Comparison of ENCODE assay signal across 18 cellular contexts in the genomic region with DNA sequence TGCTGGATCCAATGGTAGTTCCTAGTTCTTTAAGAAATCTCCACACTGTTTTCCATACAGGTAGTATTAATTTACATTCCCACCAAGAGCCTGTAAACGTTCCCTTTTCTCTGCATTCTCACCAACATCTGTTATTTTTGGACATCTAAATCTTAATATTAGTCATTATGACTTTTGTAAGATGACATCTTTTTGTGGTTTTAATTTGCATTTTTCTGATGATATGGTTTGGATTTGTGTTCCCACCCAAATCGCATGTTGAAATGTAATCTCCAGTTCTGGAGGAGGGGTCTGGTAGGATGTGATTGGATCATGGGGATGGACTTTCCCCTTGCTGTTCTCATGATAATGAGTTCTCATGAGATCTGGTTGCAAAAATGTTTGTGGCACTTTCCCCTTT.
A peak's percentile ranks its signal among the peaks of the same experiment; 100 is the strongest.
DNase-seq lines count a peak whose midpoint lies in the region; ATAC-seq, FAIRE-seq and TF ChIP-seq lines count a peak whose summit lies in the region.
"Had no signal": no experiment of that assay in that cellular context is flagged by ENCODE, and none has a peak within 500 bp of the region (broad histone marks: within the 10 kb centered on the region; RNA-seq: fewer than 3 reads in every experiment).

No MANE protein-coding gene starts in this region.

- CTCF ChIA-PET in GM12878 (lab: Yijun Ruan, JAX): interaction anchor here (1.7 kb wide), 1 partner anchor 68 kb away, joined by 4 read pairs; no protein-coding TSS in a partner anchor

- H3K4me1 ChIP-seq in GM12878 (ENCODE audit: control insufficient read depth, insufficient read depth, low read length) (no peaks in the 10 kb centered on the region), fibroblast of lung (ENCODE audit: control insufficient read depth, extremely low read depth, insufficient read depth, low read length) (no peaks in the 10 kb centered on the region), foreskin keratinocyte (no peaks in the 10 kb centered on the region)
- H3K4me1 ChIP-seq: BE2C had no signal

- H3K36me3 Mint-ChIP-seq in effector memory CD8-positive, alpha-beta T cell (ENCODE audit: insufficient read depth): no peaks in the 10 kb centered on the region
- H3K36me3 Mint-ChIP-seq: CD4-positive, alpha-beta memory T cell had no signal

- H4K20me1 ChIP-seq in GM12878 (ENCODE audit: control insufficient read depth, insufficient read depth) (no peaks in the 10 kb centered on the region), fibroblast of lung (ENCODE audit: control insufficient read depth, extremely low read depth, insufficient read depth, low read length) (no peaks in the 10 kb centered on the region)

- no peak overlapping the region for H3K4me3 ChIP-seq in GM12878
- no peak overlapping the region for H3K4me3 ChIP-seq in fibroblast of lung (replicated peaks in 1 of 4; ENCODE audit: control extremely low read depth in 1 of 4, insufficient read depth in 1 of 4, low read depth in 3 of 4, low read length in 4 of 4)
- no peak overlapping the region for H3K4me3 ChIP-seq in skeletal muscle cell (ENCODE audit: low read depth, low read length)
- H3K4me3 ChIP-seq: GM23338 had no signal

- TF ChIP-seq EP300 in GM12878 (IDR thresholded peaks at IDR 0.05; ENCODE audit: borderline replicate concordance in 1 of 2, control insufficient read depth in 1 of 2, low read depth in 2 of 2, low read length in 2 of 2): no peak

- no TSS peak for BruUV-seq in GM12878 (replicated peaks; lab: Mats Ljungman, UMichigan)

- H3K9me3 ChIP-seq in GM12878 (replicated peaks; ENCODE audit: control insufficient read depth, insufficient read depth, low read length) (no peaks in the 10 kb centered on the region; the same call in 2 of the 3 replicates), fibroblast of lung (ENCODE audit: control insufficient read depth, insufficient read depth, low read depth, low read length) (no peaks in the 10 kb centered on the region)
- H3K9me3 ChIP-seq: BE2C had no signal

- ATAC-seq in GM12878: peak; percentile 54
- ATAC-seq in HG03521 (IDR thresholded peaks at IDR 0.05; ENCODE audit: unreplicated experiment): no peak
- ATAC-seq in foreskin keratinocyte: no peak
- ATAC-seq in effector memory CD8-positive, alpha-beta T cell (replicated peaks): no peak
- ATAC-seq: GM23338 had no signal

- peaks cover 4 to 19% of the 10 kb centered on the region in 2 donors for H3K9me3 Mint-ChIP-seq in effector memory CD8-positive, alpha-beta T cell

- DNase-seq in GM12892 (ENCODE audit: insufficient read length) (no peak), GM12878 (ENCODE audit: low read depth, low spot score) (no peak), fibroblast of lung (ENCODE audit: low read depth in 2 of 2) (peak; percentile 5 to 42), skeletal muscle cell (ENCODE audit: low read depth) (peak; percentile 9), foreskin keratinocyte (no peak), putamen (ENCODE audit: low spot score) (no peak)
- DNase-seq in effector memory CD8-positive, alpha-beta T cell: no peak
- DNase-seq: BE2C; CD4-positive, alpha-beta memory T cell; DMS79; EL; H7 had no signal

- no peak overlapping the region for H2AFZ ChIP-seq in GM12878 (ENCODE audit: control insufficient read depth, low read depth, low read length)
- no peak overlapping the region for H2AFZ ChIP-seq in fibroblast of lung (ENCODE audit: low read length)
- H2AFZ ChIP-seq: GM23338 had no signal

- no peak overlapping the region for H3K27ac Mint-ChIP-seq in effector memory CD8-positive, alpha-beta T cell
- H3K27ac Mint-ChIP-seq: GM23338, IgD-negative memory B cell had no signal

- no peaks in the 10 kb centered on the region for H3K4me1 Mint-ChIP-seq in effector memory CD8-positive, alpha-beta T cell (ENCODE audit: low read depth in 2 of 2)
- H3K4me1 Mint-ChIP-seq: CD4-positive, alpha-beta memory T cell; GM23338 had no signal

- H3K27me3 ChIP-seq in GM12878 (replicated peaks in 1 of 2; ENCODE audit: control insufficient read depth in 2 of 2, insufficient read depth in 2 of 2, low read length in 1 of 2) (no peaks in the 10 kb centered on the region), fibroblast of lung (ENCODE audit: control insufficient read depth, insufficient read depth, low read length) (no peaks in the 10 kb centered on the region), foreskin keratinocyte (no peaks in the 10 kb centered on the region)
- H3K27me3 ChIP-seq: BE2C had no signal

- H3K36me3 ChIP-seq in GM12878 (ENCODE audit: control insufficient read depth in 2 of 2, insufficient read depth in 2 of 2, low read length in 1 of 2) (no peaks in the 10 kb centered on the region), fibroblast of lung (ENCODE audit: control insufficient read depth, insufficient read depth, low read length) (no peaks in the 10 kb centered on the region)
- H3K36me3 ChIP-seq: BE2C had no signal

- in situ Hi-C loops in GM12878 (cut with MboI): no loop called here

- no peak overlapping the region for H3K4me2 ChIP-seq in GM12878 (ENCODE audit: control insufficient read depth, insufficient read depth)
- H3K4me2 ChIP-seq in fibroblast of lung (ENCODE audit: extremely low read depth, insufficient read depth, low read length): no peak overlapping the region
- H3K4me2 ChIP-seq: GM23338 had no signal

- no peaks in the 10 kb centered on the region for H3K79me2 ChIP-seq in GM12878 (ENCODE audit: control insufficient read depth, insufficient read depth, low read length)
- H3K79me2 ChIP-seq in fibroblast of lung (ENCODE audit: control insufficient read depth, insufficient read depth, low read length): no peaks in the 10 kb centered on the region

- TF ChIP-seq RAD21 in GM12878 (IDR thresholded peaks at IDR 0.05; ENCODE audit: insufficient read depth, low read depth, low read length): no peak

- intact Hi-C loops in GM12878 (cut with micrococcal nuclease; ENCODE audit: unreplicated experiment): no loop called here

- no peak overlapping the region for H3K4me3 Mint-ChIP-seq in effector memory CD8-positive, alpha-beta T cell
- H3K4me3 Mint-ChIP-seq: CD4-positive, alpha-beta memory T cell; GM23338; IgD-negative memory B cell had no signal

- no peaks in the 10 kb centered on the region for H3K27me3 Mint-ChIP-seq in effector memory CD8-positive, alpha-beta T cell
- H3K27me3 Mint-ChIP-seq: CD4-positive, alpha-beta memory T cell; IgD-negative memory B cell had no signal

- H3K9ac ChIP-seq in GM12878 (ENCODE audit: control insufficient read depth, insufficient read depth, low read length): no peak overlapping the region
- H3K9ac ChIP-seq in fibroblast of lung (ENCODE audit: insufficient read depth, low read length): no peak overlapping the region

- H3K27ac ChIP-seq in GM12878 (ENCODE audit: control insufficient read depth, insufficient read depth) (no peak overlapping the region), fibroblast of lung (ENCODE audit: insufficient read depth, low read length) (no peak overlapping the region), foreskin keratinocyte (no peak overlapping the region)
- H3K27ac ChIP-seq: C4-2B had no signal

- TF ChIP-seq POLR2A in GM12892 (IDR thresholded peaks at IDR 0.05; ENCODE audit: low read depth, low read length) (no peak), GM12878 (IDR thresholded peaks at IDR 0.05; ENCODE audit: low read depth, low read length) (no peak)

- RAD21 ChIA-PET in GM12878 (lab: Charles Lee; ENCODE audit: unreplicated experiment): no interaction called here

- SMC1A ChIA-PET in GM12878 (lab: Charles Lee; ENCODE audit: uncharacterized antibody, unreplicated experiment): no interaction called here

- WGBS in GM12878 (ENCODE audit: insufficient coverage, insufficient replicate concordance, low lambda C conversion rate, missing lambda C conversion rate): 0% methylated on average over 2 of the region's 2 CpGs

- TF ChIP-seq CTCF in GM12878 (IDR thresholded peaks at IDR 0.05 in 2 of 3, conservative IDR thresholded peaks at IDR 0.05 in 1 of 3; ENCODE audit: control insufficient read depth in 2 of 3, extremely low read depth in 1 of 3, insufficient read depth in 1 of 3, low read depth in 3 of 3, low read length in 3 of 3) (no peak), fibroblast of lung (conservative IDR thresholded peaks at IDR 0.05 in 1 of 2, IDR thresholded peaks at IDR 0.05 in 1 of 2; ENCODE audit: low read depth in 1 of 2, low read length in 2 of 2) (no peak), foreskin keratinocyte (conservative IDR thresholded peaks at IDR 0.05) (no peak)

- POLR2A ChIA-PET in GM12878 (lab: Charles Lee): no interaction called here

- FAIRE-seq in GM12892 (lab: Jason Lieb, UNC): peak; percentile 57
- no peak for FAIRE-seq in GM12878 (lab: Jason Lieb, UNC)
- FAIRE-seq: A204.1, G401.6 had no signal

TF ChIP-seq in GM12878, 131 proteins besides CTCF, POLR2A, EP300 and RAD21 (continues in another document):
- no peak for TF ChIP-seq NR2C2 (IDR thresholded peaks at IDR 0.05; ENCODE audit: borderline replicate concordance, control insufficient read depth, insufficient read length, low read depth)
- TF ChIP-seq, protein P1, sequence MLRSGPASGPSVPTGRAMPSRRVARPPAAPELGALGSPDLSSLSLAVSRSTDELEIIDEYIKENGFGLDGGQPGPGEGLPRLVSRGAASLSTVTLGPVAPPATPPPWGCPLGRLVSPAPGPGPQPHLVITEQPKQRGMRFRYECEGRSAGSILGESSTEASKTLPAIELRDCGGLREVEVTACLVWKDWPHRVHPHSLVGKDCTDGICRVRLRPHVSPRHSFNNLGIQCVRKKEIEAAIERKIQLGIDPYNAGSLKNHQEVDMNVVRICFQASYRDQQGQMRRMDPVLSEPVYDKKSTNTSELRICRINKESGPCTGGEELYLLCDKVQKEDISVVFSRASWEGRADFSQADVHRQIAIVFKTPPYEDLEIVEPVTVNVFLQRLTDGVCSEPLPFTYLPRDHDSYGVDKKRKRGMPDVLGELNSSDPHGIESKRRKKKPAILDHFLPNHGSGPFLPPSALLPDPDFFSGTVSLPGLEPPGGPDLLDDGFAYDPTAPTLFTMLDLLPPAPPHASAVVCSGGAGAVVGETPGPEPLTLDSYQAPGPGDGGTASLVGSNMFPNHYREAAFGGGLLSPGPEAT (IDR thresholded peaks at IDR 0.05; ENCODE audit: low read depth): peak; percentile 22; the same call in 1 of the 2 replicates
- peak; percentile 86 for TF ChIP-seq NFIC (IDR thresholded peaks at IDR 0.05; ENCODE audit: low read depth, low read length)
- TF ChIP-seq CBX5 (IDR thresholded peaks at IDR 0.05; ENCODE audit: low read depth): no peak

Comparison
In these comparisons a context has a peak if more than half of its experiments do, and no peak if none do; other contexts are left out.
1. DNase-seq: peak in fibroblast of lung (2 of 2) and skeletal muscle cell (single experiment); none in GM12892 (single experiment), GM12878 (single experiment), foreskin keratinocyte (0 of 2), effector memory CD8-positive, alpha-beta T cell (0 of 3) and putamen (single experiment).